ENCODE assay signal across 8 cellular contexts in the genomic region with DNA sequence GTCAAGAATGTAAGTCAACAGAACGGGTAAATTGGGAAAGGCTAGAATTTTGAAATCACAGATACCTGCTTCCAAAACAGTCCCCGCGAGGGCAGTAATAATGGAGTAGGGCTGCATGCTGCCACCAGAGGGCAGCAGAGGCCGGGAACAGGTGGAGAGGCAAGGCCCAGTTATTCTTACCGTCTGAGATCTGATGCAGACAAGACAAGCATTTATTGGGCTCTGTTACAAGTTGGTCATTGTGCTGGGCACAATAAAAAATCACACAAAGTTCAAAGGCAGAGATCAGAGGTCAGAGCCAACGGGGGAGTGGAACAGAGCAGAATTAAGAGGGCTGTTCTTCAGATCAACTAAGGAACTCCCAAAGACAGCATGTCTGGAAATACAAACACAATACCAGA. TPM values are rescaled to one million over a fixed set of nuclear protein-coding genes. Genes with fewer than 3 reads are reported as not detected.
DNase-seq lines count a peak whose midpoint lies in the region; ATAC-seq and TF ChIP-seq lines count a peak whose summit lies in the region.

No MANE protein-coding gene starts in this region.

- BruUV-seq in Caco-2 (replicated peaks; lab: Mats Ljungman, UMichigan) (no TSS peak), IMR-90 (replicated peaks; lab: Mats Ljungman, UMichigan) (no TSS peak)

- no peak overlapping the region for H3K4me3 Mint-ChIP-seq in Caco-2 (ENCODE audit: unreplicated experiment)
- H3K4me3 Mint-ChIP-seq in naive thymus-derived CD8-positive, alpha-beta T cell: no peak overlapping the region
- H3K4me3 Mint-ChIP-seq in stimulated activated effector memory CD8-positive, alpha-beta T cell treated with anti-CD3 and anti-CD28 coated beads, Interleukin-12 subunit alpha, Interleukin-12 subunit beta, amount 100 ng/mL, for 72 hours: no peak overlapping the region

- TF ChIP-seq CTCF in Caco-2 (IDR thresholded peaks at IDR 0.05; ENCODE audit: insufficient read depth in 1 of 2, low read depth in 1 of 2, low read length in 1 of 2, severe bottlenecking in 1 of 2, unreplicated experiment in 1 of 2) (peak; percentile 95 to 99), IMR-90 (conservative IDR thresholded peaks at IDR 0.05; ENCODE audit: low read depth, low read length) (peak; percentile 98)

- H2BK120ac ChIP-seq in IMR-90 (ENCODE audit: low read depth, low read length): no peak overlapping the region

- H3K4ac ChIP-seq in IMR-90 (ENCODE audit: low read depth, low read length): no peak overlapping the region

- H3K79me1 ChIP-seq in IMR-90 (ENCODE audit: low read depth in 1 of 2, low read length in 2 of 2): no peaks in the 10 kb centered on the region

- H3K4me3 ChIP-seq in Caco-2 (ENCODE audit: low read depth, low read length): no peak overlapping the region
- no peak overlapping the region for H3K4me3 ChIP-seq in IMR-90 (ENCODE audit: insufficient read depth, low read depth, low read length)

- H2AFZ ChIP-seq in IMR-90 (replicated peaks; ENCODE audit: low read length, poor library complexity): no peak overlapping the region

- no peak overlapping the region for H3K27ac ChIP-seq in IMR-90 (ENCODE audit: insufficient read depth, low read length)

- no peak overlapping the region for H2BK20ac ChIP-seq in IMR-90 (ENCODE audit: low read depth, low read length)

- ATAC-seq in GM21447 (IDR thresholded peaks at IDR 0.05; ENCODE audit: unreplicated experiment) (peak; percentile 74), IMR-90 (ENCODE audit: low read depth) (peak; percentile 99)
- peak; percentile 99 to 100 for ATAC-seq in naive thymus-derived CD8-positive, alpha-beta T cell
- peak; percentile 90 for ATAC-seq in stimulated activated effector memory CD8-positive, alpha-beta T cell treated with anti-CD3 and anti-CD28 coated beads, Interleukin-12 subunit alpha, Interleukin-12 subunit beta, amount 100 ng/mL, for 72 hours

- in situ Hi-C loops in IMR-90 (cut with MboI; ENCODE audit: low sequenced_read_pairs): no loop called here

- no peak overlapping the region for H3K23ac ChIP-seq in IMR-90 (ENCODE audit: low read depth, low read length)

- TF ChIP-seq RAD21 in IMR-90 (IDR thresholded peaks at IDR 0.05; ENCODE audit: low read length): peak; percentile 99

- H4K91ac ChIP-seq in IMR-90 (ENCODE audit: insufficient read depth, low read depth, low read length): no peak overlapping the region

- no peaks in the 10 kb centered on the region for H3K9me3 ChIP-seq in Caco-2
- no peaks in the 10 kb centered on the region for H3K9me3 ChIP-seq in IMR-90 (ENCODE audit: control insufficient read depth, insufficient read depth, low read length)

- H3K27me3 Mint-ChIP-seq in Caco-2 (ENCODE audit: insufficient read depth, unreplicated experiment): peaks cover 2% of the 10 kb centered on the region
- H3K27me3 Mint-ChIP-seq in naive thymus-derived CD8-positive, alpha-beta T cell: no peaks in the 10 kb centered on the region

- no peak overlapping the region for H2BK5ac ChIP-seq in IMR-90 (ENCODE audit: low read depth, low read length, poor library complexity, severe bottlenecking)

- WGBS in IMR-90 (ENCODE audit: extremely low coverage in 2 of 2, insufficient read length in 1 of 2), 2 experiments: 0% methylated on average over 2 of the region's 6 CpGs; no CpG with 5 or more reads in 1 of the 2 experiments

- no peak overlapping the region for H3K9ac ChIP-seq in IMR-90 (ENCODE audit: low read depth, low read length)

- dilution Hi-C loops in IMR-90 (cut with HindIII; ENCODE audit: low sequenced_read_pairs, unreplicated experiment): no loop called here

- H3K36me3 ChIP-seq in Caco-2 (ENCODE audit: control insufficient read depth, insufficient read depth, low read length) (no peaks in the 10 kb centered on the region), IMR-90 (ENCODE audit: control insufficient read depth, insufficient read depth, low read length) (no peaks in the 10 kb centered on the region)

- DNase-seq in Caco-2: peak; percentile 83 to 92
- DNase-seq in IMR-90: peak; percentile 72
- DNase-seq in OCI-M1 (lab: John Stamatoyannopoulos, UW): peak; percentile 87
- DNase-seq in activated T-cell treated with anti-CD3 and anti-CD28 coated beads for 48 hours (ENCODE audit: low read depth): peak; percentile 75
- peak; percentile 70 to 85 for DNase-seq in erythroblast (lab: John Stamatoyannopoulos, UW)
- peak; percentile 64 to 87 (median 76) for DNase-seq in naive thymus-derived CD8-positive, alpha-beta T cell
- peak; percentile 78 to 85 for DNase-seq in stimulated activated effector memory CD8-positive, alpha-beta T cell treated with anti-CD3 and anti-CD28 coated beads, Interleukin-12 subunit alpha, Interleukin-12 subunit beta, amount 100 ng/mL, for 72 hours (ENCODE audit: low spot score in 2 of 2)

- H3K27ac Mint-ChIP-seq in Caco-2 (ENCODE audit: unreplicated experiment): no peak overlapping the region
- peak overlapping the region in 5 of 10 donors; percentile 9 to 67 (median 19) for H3K27ac Mint-ChIP-seq in naive thymus-derived CD8-positive, alpha-beta T cell
- H3K27ac Mint-ChIP-seq in stimulated activated effector memory CD8-positive, alpha-beta T cell treated with anti-CD3 and anti-CD28 coated beads, Interleukin-12 subunit alpha, Interleukin-12 subunit beta, amount 100 ng/mL, for 72 hours: peak overlapping the region; percentile 20

- H3K14ac ChIP-seq in IMR-90 (replicated peaks; ENCODE audit: low read depth, low read length): no peak overlapping the region

- H4K5ac ChIP-seq in IMR-90 (ENCODE audit: low read depth, low read length): no peak overlapping the region

- intact Hi-C loops in Caco-2 (cut with micrococcal nuclease; ENCODE audit: unreplicated experiment) (loop anchor here (1.0 kb wide), 4 partner anchors 65 to 421 kb away; a partner anchor contains a TSS), IMR-90 (cut with micrococcal nuclease) (loop anchor here (1.0 kb wide), 3 partner anchors 104 to 402 kb away; no protein-coding TSS in a partner anchor)

- no peak overlapping the region for H2AK9ac ChIP-seq in IMR-90 (replicated peaks; ENCODE audit: low read depth, low read length, poor library complexity)

- H3K4me2 ChIP-seq in IMR-90 (ENCODE audit: low read depth, low read length): no peak overlapping the region

- no peaks in the 10 kb centered on the region for H3K4me1 ChIP-seq in Caco-2
- no peaks in the 10 kb centered on the region for H3K4me1 ChIP-seq in IMR-90 (ENCODE audit: control insufficient read depth, insufficient read depth, low read length)

- POLR2A ChIA-PET in Caco-2 (lab: Charles Lee): no interaction called here
- POLR2A ChIA-PET in IMR-90 (lab: Charles Lee; ENCODE audit: unreplicated experiment): no interaction called here
- POLR2A ChIA-PET in naive thymus-derived CD8-positive, alpha-beta T cell (lab: Charles Lee): interaction anchor here (1.4 kb wide), 1 partner anchor 9 kb away, joined by 5 read pairs; a partner anchor contains a TSS

- H3K9me3 Mint-ChIP-seq in Caco-2 (ENCODE audit: unreplicated experiment): no peaks in the 10 kb centered on the region
- no peaks in the 10 kb centered on the region for H3K9me3 Mint-ChIP-seq in naive thymus-derived CD8-positive, alpha-beta T cell
- no peaks in the 10 kb centered on the region for H3K9me3 Mint-ChIP-seq in stimulated activated effector memory CD8-positive, alpha-beta T cell treated with anti-CD3 and anti-CD28 coated beads, Interleukin-12 subunit alpha, Interleukin-12 subunit beta, amount 100 ng/mL, for 72 hours

- H4K8ac ChIP-seq in IMR-90 (ENCODE audit: low read depth in 2 of 2, low read length in 2 of 2): no peak overlapping the region

- H3K27me3 ChIP-seq in Caco-2 (replicated peaks; ENCODE audit: control insufficient read depth, insufficient read depth, low read length): no peaks in the 10 kb centered on the region
- peaks cover 8% of the 10 kb centered on the region; the same call in 1 of the 2 replicates for H3K27me3 ChIP-seq in IMR-90 (ENCODE audit: control insufficient read depth, insufficient read depth, low read length)

- H3K4me1 Mint-ChIP-seq in Caco-2 (ENCODE audit: low read depth, unreplicated experiment): peaks cover 6% of the 10 kb centered on the region
- H3K4me1 Mint-ChIP-seq in naive thymus-derived CD8-positive, alpha-beta T cell: peaks cover 2 to 7% (median 4%) of the 10 kb centered on the region in 4 donors
- peaks cover 6% of the 10 kb centered on the region for H3K4me1 Mint-ChIP-seq in stimulated activated effector memory CD8-positive, alpha-beta T cell treated with anti-CD3 and anti-CD28 coated beads, Interleukin-12 subunit alpha, Interleukin-12 subunit beta, amount 100 ng/mL, for 72 hours

- CTCF ChIA-PET in Caco-2 (lab: Charles Lee) (interaction anchor here (4.0 kb wide), 1 partner anchor 153 kb away, joined by 29 read pairs; no protein-coding TSS in a partner anchor), IMR-90 (lab: Yijun Ruan, JAX) (interaction anchor here (4.1 kb wide), 1 partner anchor 153 kb away, joined by 36 read pairs; no protein-coding TSS in a partner anchor)

- no peak overlapping the region for H3K56ac ChIP-seq in IMR-90 (ENCODE audit: extremely low read depth, insufficient read depth, low read length)

- H3K18ac ChIP-seq in IMR-90 (ENCODE audit: low read depth, low read length): no peak overlapping the region

- H2BK15ac ChIP-seq in IMR-90 (ENCODE audit: low read depth, low read length): no peak overlapping the region

- H4K20me1 ChIP-seq in IMR-90 (ENCODE audit: insufficient read depth, low read length): no peaks in the 10 kb centered on the region

- no peaks in the 10 kb centered on the region for H3K9me1 ChIP-seq in IMR-90 (ENCODE audit: insufficient read depth, low read length)

- H2AK5ac ChIP-seq in IMR-90 (ENCODE audit: low read depth, low read length): no peak overlapping the region

- TF ChIP-seq POLR2A in IMR-90 (IDR thresholded peaks at IDR 0.05; ENCODE audit: low read depth, low read length): 0 out of 2 replicates have a peak, but pooled peaks have one; percentile 29
- TF ChIP-seq POLR2A in erythroblast (IDR thresholded peaks at IDR 0.05; ENCODE audit: low read length): no peak

- H3K36me3 Mint-ChIP-seq in Caco-2 (ENCODE audit: insufficient read depth, unreplicated experiment): no peaks in the 10 kb centered on the region
- no peaks in the 10 kb centered on the region for H3K36me3 Mint-ChIP-seq in naive thymus-derived CD8-positive, alpha-beta T cell
- no peaks in the 10 kb centered on the region for H3K36me3 Mint-ChIP-seq in stimulated activated effector memory CD8-positive, alpha-beta T cell treated with anti-CD3 and anti-CD28 coated beads, Interleukin-12 subunit alpha, Interleukin-12 subunit beta, amount 100 ng/mL, for 72 hours

RNA-seq across cellular contexts. Expression of a gene that starts 8.8 kb away (rescaled TPM):
- total RNA-seq in Caco-2 (2022) (9.7 and 10.8 TPM in 2 replicates), IMR-90 (2012; rRNA removed) (4.2 and 4.5 TPM in 2 replicates)
- polyA plus RNA-seq in IMR-90 (2012; rRNA removed): 3.6 and 3.7 TPM in 2 replicates
- polyA plus RNA-seq in IMR-90 (2012; cell fraction: cytosol; rRNA removed): 1.2 and 1.6 TPM in 2 replicates
- 3.8 and 14.0 TPM in 2 replicates for polyA plus RNA-seq in IMR-90 (2012; cell fraction: nucleus; rRNA removed; ENCODE audit: low replicate concordance)
- total RNA-seq in naive thymus-derived CD8-positive, alpha-beta T cell: 10 to 100 TPM; 19.8 to 20.6 TPM
- 1 to 10 TPM; 7.3 to 9.3 (median 8.2) TPM for polyA plus RNA-seq in naive thymus-derived CD8-positive, alpha-beta T cell

RNA-seq across cellular contexts. Expression of a gene that starts 42.8 kb away (rescaled TPM):
- total RNA-seq in Caco-2 (2022) (111 and 118 TPM in 2 replicates), IMR-90 (2012; rRNA removed) (27.6 and 28.3 TPM in 2 replicates)
- polyA plus RNA-seq in IMR-90 (2012; rRNA removed): 14.9 and 16.7 TPM in 2 replicates
- polyA plus RNA-seq in IMR-90 (2012; cell fraction: cytosol; rRNA removed): 5.4 and 7.1 TPM in 2 replicates
- polyA plus RNA-seq in IMR-90 (2012; cell fraction: nucleus; rRNA removed; ENCODE audit: low replicate concordance): 10.9 and 17.0 TPM in 2 replicates
- total RNA-seq in naive thymus-derived CD8-positive, alpha-beta T cell: 10 to 100 TPM; 42.0 to 52.3 TPM
- polyA plus RNA-seq in naive thymus-derived CD8-positive, alpha-beta T cell: 10 to 100 TPM; 11.3 to 22.6 (median 11.7) TPM
